In the genomic region with DNA sequence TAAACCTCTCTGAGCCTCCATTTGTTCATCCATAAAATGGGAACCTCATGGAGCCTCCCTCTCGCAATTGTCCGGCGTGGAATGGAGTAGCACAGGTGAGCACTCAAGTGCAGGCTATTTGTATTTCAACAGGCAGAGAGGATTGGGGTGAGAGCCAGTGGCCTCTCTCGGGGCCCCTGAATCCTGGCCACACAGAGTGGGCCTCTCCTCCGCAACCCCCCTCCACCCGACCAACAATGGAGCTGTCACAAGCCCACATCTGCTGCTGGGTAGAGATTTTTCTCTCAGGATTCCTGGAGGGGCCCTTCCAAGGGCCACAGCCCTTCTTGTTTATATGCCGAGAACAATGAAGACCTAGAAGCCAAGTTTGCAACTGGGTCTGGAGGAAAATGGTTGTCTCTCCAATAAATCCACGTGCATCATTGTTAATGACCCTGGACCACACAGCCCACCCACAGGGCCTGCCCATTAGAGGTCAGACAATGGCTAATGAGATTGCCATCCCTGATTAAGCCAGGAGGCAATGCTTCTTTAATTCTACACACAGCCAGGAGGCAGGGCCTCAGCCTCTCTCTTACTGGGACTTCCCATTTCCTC, we compare ENCODE assay signal across 29 cellular contexts.
A peak's percentile ranks its signal among the peaks of the same experiment; 100 is the strongest.
DNase-seq lines count a peak whose midpoint lies in the region; ATAC-seq and TF ChIP-seq lines count a peak whose summit lies in the region.
"Had no signal": no experiment of that assay in that cellular context is flagged by ENCODE, and none has a peak within 500 bp of the region (broad histone marks: within the 10 kb centered on the region; RNA-seq: fewer than 3 reads in every experiment).

No MANE protein-coding gene starts in this region.

- TF ChIP-seq POLR2A in heart left ventricle (IDR thresholded peaks at IDR 0.05) = no peak
- TF ChIP-seq POLR2A in sigmoid colon (IDR thresholded peaks at IDR 0.05) = no peak

- DNase-seq in heart left ventricle (peak in 1 of 5 donors; percentile 35), cardiac septum (ENCODE audit: low spot score) (no peak), M059J (ENCODE audit: low read depth) (peak; percentile 49), SJSA1 (ENCODE audit: low read depth in 1 of 2, low spot score in 2 of 2) (peak; percentile 77 to 88), sigmoid colon (peak; percentile 35), DMS153 (lab: John Stamatoyannopoulos, UW) (no peak)
- DNase-seq in activated T-cell treated with anti-CD3 and anti-CD28 coated beads, Interleukin-2, amount 50 U/mL, for 24 hours = no peak
- DNase-seq: AML-193; Caco-2; CD8-positive, alpha-beta T cell; DMS79; EL; GDM1; GOT3; NCI-H1048; NCI-H1417; NCI-H187; NCI-H2081 treated with DMSO at 0.1 percent for 48 hours; NCI-H2171; NCI-H226; NCI-H510A; Right ventricle myocardium superior; RPMI8226 had no signal

- H3K4me1 ChIP-seq in heart left ventricle = peaks cover 0 to 56% (median 18%) of the 10 kb centered on the region in 12 donors
- peaks cover 63% of the 10 kb centered on the region for H3K4me1 ChIP-seq in SJSA1 (replicated peaks)
- H3K4me1 ChIP-seq in sigmoid colon = peaks cover 0 to 23% (median 9%) of the 10 kb centered on the region in 4 donors
- H3K4me1 ChIP-seq: Caco-2, HAP-1 had no signal

- peaks cover 69% of the 10 kb centered on the region for H3K27me3 Mint-ChIP-seq in activated T-cell treated with anti-CD3 and anti-CD28 coated beads, Interleukin-2, amount 50 U/mL, for 24 hours

- TF ChIP-seq CTCF in heart left ventricle (IDR thresholded peaks at IDR 0.05) (no peak), sigmoid colon (IDR thresholded peaks at IDR 0.05) (no peak)

- TF ChIP-seq EP300 in sigmoid colon (IDR thresholded peaks at IDR 0.05) = no peak

- no peak overlapping the region for H3K4me3 Mint-ChIP-seq in activated T-cell treated with anti-CD3 and anti-CD28 coated beads, Interleukin-2, amount 50 U/mL, for 24 hours
- H3K4me3 Mint-ChIP-seq: CD8-positive, alpha-beta T cell had no signal

- intact Hi-C loops in heart left ventricle (cut with DNase I) = loop anchor here in 5 of 10 donors (5.0 to 10.0 kb wide), 5 partner anchors 79 to 341 kb away; a partner anchor contains a TSS
- intact Hi-C loops in cardiac septum (cut with DNase I) = loop anchor here (10.0 kb wide), 1 partner anchor 79 kb away; no protein-coding TSS in a partner anchor
- intact Hi-C loops in sigmoid colon (cut with DNase I) = no loop called here

- peaks cover 7% of the 10 kb centered on the region for H3K4me1 Mint-ChIP-seq in activated T-cell treated with anti-CD3 and anti-CD28 coated beads, Interleukin-2, amount 50 U/mL, for 24 hours (ENCODE audit: low read depth)

- H3K9me3 ChIP-seq in heart left ventricle (no peaks in the 10 kb centered on the region), SJSA1 (replicated peaks) (no peaks in the 10 kb centered on the region), sigmoid colon (no peaks in the 10 kb centered on the region)
- H3K9me3 ChIP-seq: Caco-2, HAP-1 had no signal

- H3K4me3 ChIP-seq in heart left ventricle (no peak overlapping the region), SJSA1 (no peak overlapping the region), sigmoid colon (no peak overlapping the region)
- H3K4me3 ChIP-seq: GM12878, HAP-1 had no signal

- ATAC-seq in heart left ventricle = peak in 3 of 4 donors; percentile 19 to 68 (median 65)
- no peak for ATAC-seq in GM21576 (IDR thresholded peaks at IDR 0.05; ENCODE audit: unreplicated experiment)
- ATAC-seq: CD8-positive, alpha-beta T cell; GM12878 had no signal

- H3K36me3 Mint-ChIP-seq in activated T-cell treated with anti-CD3 and anti-CD28 coated beads, Interleukin-2, amount 50 U/mL, for 24 hours (ENCODE audit: low read depth) = no peaks in the 10 kb centered on the region
- H3K36me3 Mint-ChIP-seq: CD8-positive, alpha-beta T cell; IgD-negative memory B cell had no signal

- H3K9me3 Mint-ChIP-seq in activated T-cell treated with anti-CD3 and anti-CD28 coated beads, Interleukin-2, amount 50 U/mL, for 24 hours = peaks cover 2% of the 10 kb centered on the region
- H3K9me3 Mint-ChIP-seq: CD8-positive, alpha-beta T cell; IgD-negative memory B cell had no signal

- WGBS in heart left ventricle, 4 donors = 67 to 77% (median 74%) methylated on average over 8 of the region's 8 CpGs
- 87 to 91% methylated on average over 8 of the region's 8 CpGs for WGBS in sigmoid colon, 2 donors

- no peak overlapping the region for H3K27ac Mint-ChIP-seq in activated T-cell treated with anti-CD3 and anti-CD28 coated beads, Interleukin-2, amount 50 U/mL, for 24 hours
- H3K27ac Mint-ChIP-seq: CD8-positive, alpha-beta T cell; IgD-negative memory B cell had no signal

- no peak overlapping the region for H3K27ac ChIP-seq in heart left ventricle
- peak overlapping the region; percentile 82; the same call in 1 of the 2 replicates for H3K27ac ChIP-seq in SJSA1
- no peak overlapping the region for H3K27ac ChIP-seq in sigmoid colon
- H3K27ac ChIP-seq: HL-60, KMS-11 had no signal

- no peaks in the 10 kb centered on the region for H3K27me3 ChIP-seq in heart left ventricle
- H3K27me3 ChIP-seq in SJSA1 (replicated peaks) = no peaks in the 10 kb centered on the region
- H3K27me3 ChIP-seq in sigmoid colon = peaks cover 0 to 7% (median 0%) of the 10 kb centered on the region in 3 donors

- H3K36me3 ChIP-seq in heart left ventricle (no peaks in the 10 kb centered on the region), SJSA1 (no peaks in the 10 kb centered on the region), sigmoid colon (no peaks in the 10 kb centered on the region)
- H3K36me3 ChIP-seq: HAP-1 had no signal

Comparison
In these comparisons a context has a peak if more than half of its experiments do, and no peak if none do; other contexts are left out.
1. DNase-seq: peak in M059J (single experiment), SJSA1 (2 of 2) and sigmoid colon (single experiment); none in cardiac septum (single experiment), DMS153 (single experiment) and activated T-cell treated with anti-CD3 and anti-CD28 coated beads, Interleukin-2, amount 50 U/mL, for 24 hours (single experiment).